2 cellular contexts compared by ENCODE assay signal in genomic region chr15:63020128-63020527, GRCh38.
TF ChIP-seq lines count a peak whose summit lies in the region.

No MANE protein-coding gene starts in this region.

TF ChIP-seq in A549, 52 proteins besides CTCF, POLR2A, EP300 and RAD21:
- TF ChIP-seq SREBF2 (IDR thresholded peaks at IDR 0.05) (no peak), RARB (CRISPR knock-in tag; IDR thresholded peaks at IDR 0.05) (no peak), ZFP36 (IDR thresholded peaks at IDR 0.05; ENCODE audit: borderline replicate concordance, partially characterized antibody) (no peak), FOXS1 (CRISPR knock-in tag; IDR thresholded peaks at IDR 0.05) (no peak), GATA3 (IDR thresholded peaks at IDR 0.05; ENCODE audit: borderline replicate concordance) (no peak), ELK1 (IDR thresholded peaks at IDR 0.05; ENCODE audit: low read depth, low read length) (no peak), JUNB (IDR thresholded peaks at IDR 0.05) (no peak), POLR2AphosphoS2 (conservative IDR thresholded peaks at IDR 0.05; ENCODE audit: low read length) (no peak), SMC3 (IDR thresholded peaks at IDR 0.05) (no peak), RCOR1 (IDR thresholded peaks at IDR 0.05; ENCODE audit: low read depth, low read length) (no peak), HEYL (CRISPR knock-in tag; IDR thresholded peaks at IDR 0.05) (no peak), TFCP2L1 (CRISPR knock-in tag; IDR thresholded peaks at IDR 0.05) (no peak), EHF (CRISPR knock-in tag; IDR thresholded peaks at IDR 0.05) (no peak), NPAS2 (CRISPR knock-in tag; IDR thresholded peaks at IDR 0.05; ENCODE audit: borderline replicate concordance) (no peak)

TF ChIP-seq in H1, 55 proteins besides CTCF, POLR2A, EP300 and RAD21:
- no peak for TF ChIP-seq JUN (IDR thresholded peaks at IDR 0.05; ENCODE audit: low read depth, low read length)
- TF ChIP-seq E2F6 (IDR thresholded peaks at IDR 0.05): no peak
- TF ChIP-seq RFX5 (IDR thresholded peaks at IDR 0.05; ENCODE audit: borderline replicate concordance, low read depth, low read length): no peak
- no peak for TF ChIP-seq ATF2 (IDR thresholded peaks at IDR 0.05; ENCODE audit: low read length)
- TF ChIP-seq FOSL1 (IDR thresholded peaks at IDR 0.05; ENCODE audit: insufficient read depth, low read depth, low read length): no peak
TF ChIP-seq in H1: peak in this region for 0.
